17 cellular contexts compared by ENCODE assay signal in genomic region chr7:107911981-107912380, GRCh38. TPM values are rescaled to one million over a fixed set of nuclear protein-coding genes. Genes with fewer than 3 reads are reported as not detected.
DNase-seq lines count a peak whose midpoint lies in the region; ATAC-seq, FAIRE-seq and TF ChIP-seq lines count a peak whose summit lies in the region.
"Had no signal": no experiment of that assay in that cellular context is flagged by ENCODE, and none has a peak within 500 bp of the region (broad histone marks: within the 10 kb centered on the region; RNA-seq: fewer than 3 reads in every experiment).

No MANE protein-coding gene starts in this region.

- H3K4me2 ChIP-seq in HepG2 (ENCODE audit: low read depth, low read length), result no peak overlapping the region
- H3K4me2 ChIP-seq: A549 had no signal

- TF ChIP-seq CTCF in HepG2 (CRISPR knock-in tag; IDR thresholded peaks at IDR 0.05), result no peak
- TF ChIP-seq CTCF in right lobe of liver (IDR thresholded peaks at IDR 0.05), result no peak
- TF ChIP-seq CTCF in endothelial cell (IDR thresholded peaks at IDR 0.05; ENCODE audit: unreplicated experiment), result no peak

- no peak overlapping the region for H3K27ac ChIP-seq in HepG2 (ENCODE audit: extremely low read length, insufficient read depth, low read length)
- no peak overlapping the region for H3K27ac ChIP-seq in right lobe of liver
- H3K27ac ChIP-seq: 22Rv1, A549, C4-2B had no signal

- H3K9ac ChIP-seq in HepG2 (ENCODE audit: insufficient read depth, low read depth, low read length), result no peak overlapping the region

- H3K27ac Mint-ChIP-seq in endothelial cell (ENCODE audit: unreplicated experiment), result no peak overlapping the region
- H3K27ac Mint-ChIP-seq: H9 had no signal

- TF ChIP-seq RAD21 in HepG2 (CRISPR knock-in tag; IDR thresholded peaks at IDR 0.05), result no peak

- H3K9me3 Mint-ChIP-seq in endothelial cell (ENCODE audit: unreplicated experiment), result no peaks in the 10 kb centered on the region
- H3K9me3 Mint-ChIP-seq: H9 had no signal

- DNase-seq in NCI-H2171 treated with DMSO at 0.1 percent for 48 hours (lab: John Stamatoyannopoulos, UW), result peak; percentile 26
- DNase-seq in NCI-H2171 (lab: John Stamatoyannopoulos, UW), result no peak
- DNase-seq in HepG2 (ENCODE audit: low spot score), result no peak
- no peak for DNase-seq in right lobe of liver
- DNase-seq in endothelial cell (ENCODE audit: low spot score), result no peak
- no peak for DNase-seq in stimulated activated CD4-positive, alpha-beta T cell treated with anti-CD3 and anti-CD28 coated beads, Interleukin-4, amount 100 ng/mL, for 24 hours
- DNase-seq: AML-193; CD4-positive, alpha-beta memory T cell; DMS153; DMS79; GDM1; H9 had no signal

- H3K27me3 ChIP-seq in HepG2 (ENCODE audit: control insufficient read depth in 1 of 2, insufficient read depth in 2 of 2, low read length in 2 of 2), result no peaks in the 10 kb centered on the region
- no peaks in the 10 kb centered on the region for H3K27me3 ChIP-seq in right lobe of liver

- H3K4me3 ChIP-seq in HepG2 (replicated peaks in 1 of 3; ENCODE audit: insufficient read depth in 1 of 3, low read depth in 2 of 3, low read length in 3 of 3) (no peak overlapping the region), right lobe of liver (no peak overlapping the region)
- H3K4me3 ChIP-seq: A549 had no signal

- 50% methylated on average over 2 of the region's 2 CpGs for WGBS in HepG2 (ENCODE audit: low lambda C conversion rate)
- 100% methylated on average over 2 of the region's 2 CpGs for whole genome bisulfite sequencing in right lobe of liver (ENCODE audit: insufficient coverage, low coverage, low lambda C conversion rate, missing lambda C conversion rate)

- peaks cover 5 to 72% of the 10 kb centered on the region in 2 experiments for H3K36me3 ChIP-seq in HepG2 (replicated peaks in 1 of 2; ENCODE audit: control insufficient read depth in 1 of 2, insufficient read depth in 2 of 2, low read length in 2 of 2)
- H3K36me3 ChIP-seq in right lobe of liver, result peaks cover 5 to 29% (median 16%) of the 10 kb centered on the region in 4 donors

- H3K4me3 Mint-ChIP-seq in endothelial cell (ENCODE audit: unreplicated experiment), result peak overlapping the region; percentile 54
- H3K4me3 Mint-ChIP-seq: H9 had no signal

- H3K79me2 ChIP-seq in HepG2 (ENCODE audit: insufficient read depth, low read length), result peaks cover 2% of the 10 kb centered on the region

- TF ChIP-seq EP300 in HepG2 (IDR thresholded peaks at IDR 0.05; ENCODE audit: low read depth in 2 of 2, low read length in 2 of 2) (no peak), HepG2 (CRISPR knock-in tag; IDR thresholded peaks at IDR 0.05; ENCODE audit: borderline replicate concordance) (no peak)

- FAIRE-seq in HepG2 (lab: Jason Lieb, UNC), result no peak
- FAIRE-seq: H1 had no signal

- TF ChIP-seq POLR2A in HepG2 (IDR thresholded peaks at IDR 0.05; ENCODE audit: insufficient read depth in 1 of 2, low read depth in 2 of 2, low read length in 2 of 2) (no peak), right lobe of liver (IDR thresholded peaks at IDR 0.05) (no peak)

- no peaks in the 10 kb centered on the region for H3K4me1 ChIP-seq in HepG2 (ENCODE audit: insufficient read depth, low read length)
- H3K4me1 ChIP-seq in right lobe of liver, result peaks cover 0 to 11% (median 4%) of the 10 kb centered on the region in 4 donors

- no peaks in the 10 kb centered on the region for H4K20me1 ChIP-seq in HepG2 (ENCODE audit: insufficient read depth, low read length)

- H3K4me1 Mint-ChIP-seq in endothelial cell (ENCODE audit: unreplicated experiment), result peaks cover 12% of the 10 kb centered on the region
- H3K4me1 Mint-ChIP-seq: H9 had no signal

- CTCF ChIA-PET in HepG2 (lab: Yijun Ruan, JAX; ENCODE audit: low intra/inter-chr PET ratio, low total read pairs), result no interaction called here

- no peak overlapping the region for H2AFZ ChIP-seq in HepG2 (ENCODE audit: low read length)

- no peaks in the 10 kb centered on the region for H3K27me3 Mint-ChIP-seq in endothelial cell (ENCODE audit: unreplicated experiment)
- H3K27me3 Mint-ChIP-seq: CD4-positive, alpha-beta memory T cell had no signal

- in situ Hi-C loops in HepG2 (cut with HindIII; ENCODE audit: extremely low pct_ligation_motif_present, low pct_unique_long_range_greater_than_20kb), result no loop called here

- intact Hi-C loops in HepG2 (cut with micrococcal nuclease; ENCODE audit: unreplicated experiment) (no loop called here), right lobe of liver (cut with DNase I) (no loop called here)

- POLR2A ChIA-PET in HepG2 (lab: Yijun Ruan, JAX), result no interaction called here

- H3K9me3 ChIP-seq in HepG2 (ENCODE audit: low read length) (no peaks in the 10 kb centered on the region), right lobe of liver (no peaks in the 10 kb centered on the region)
- H3K9me3 ChIP-seq: A549 had no signal

- no TSS peak for BruUV-seq in HepG2 (replicated peaks; lab: Mats Ljungman, UMichigan)

- no peak for ATAC-seq in HepG2
- no peak for ATAC-seq in right lobe of liver
- ATAC-seq in GM18517 (IDR thresholded peaks at IDR 0.05; ENCODE audit: unreplicated experiment), result no peak
- ATAC-seq: A549 had no signal

- H3K36me3 Mint-ChIP-seq in endothelial cell (ENCODE audit: low read depth, unreplicated experiment), result peaks cover 40% of the 10 kb centered on the region

TF ChIP-seq in HepG2, 621 proteins besides CTCF, POLR2A, EP300 and RAD21:
- TF ChIP-seq MNT (IDR thresholded peaks at IDR 0.05) (peak; percentile 10; the same call in 1 of the 2 replicates), NR3C1 (CRISPR knock-in tag; IDR thresholded peaks at IDR 0.05) (no peak), ZNF768 (CRISPR knock-in tag; IDR thresholded peaks at IDR 0.05) (no peak)
TF ChIP-seq in HepG2: peak in this region for 1.

RNA-seq across cellular contexts. Expression of gene DLD, which starts 21.0 kb away (rescaled TPM):
- total RNA-seq in HepG2 (2016; rRNA removed; fragmentation: Illumina TruSeq; extraction: Trizol) (95.2 and 128 TPM in 2 replicates), right lobe of liver (10 to 100 TPM; 51.5 to 69.4 (median 61.0) TPM), endothelial cell (ENCODE audit: unreplicated experiment) (89.9 TPM)
- total RNA-seq in HepG2 (2016; cell fraction: cytosol; rRNA removed; fragmentation: Illumina TruSeq; extraction: Trizol; ENCODE audit: low read depth), result 4.0 and 6.8 TPM in 2 replicates
- total RNA-seq in HepG2 (2016; cell fraction: insoluble cytoplasmic fraction; rRNA removed; fragmentation: Illumina TruSeq; extraction: Trizol), result 89.3 and 126 TPM in 2 replicates
- total RNA-seq in HepG2 (2016; cell fraction: membrane; rRNA removed; fragmentation: Illumina TruSeq; extraction: Trizol), result 14.2 and 16.2 TPM in 2 replicates
- 61.9 and 75.0 TPM in 2 replicates for total RNA-seq in HepG2 (2016; cell fraction: nucleus; rRNA removed; fragmentation: Illumina TruSeq; extraction: Trizol)
- 49.1 and 56.8 TPM in 2 replicates for polyA plus RNA-seq in HepG2 (2011; rRNA removed)
- polyA plus RNA-seq in HepG2 (2011; cell fraction: cytosol; rRNA removed), result 55.9 and 73.4 TPM in 2 replicates
- 25.3 and 27.2 TPM in 2 replicates for polyA plus RNA-seq in HepG2 (2011; cell fraction: nucleus; rRNA removed)
- 72.7 and 78.6 TPM in 2 replicates for polyA plus RNA-seq in HepG2 (2012)
- polyA plus RNA-seq in HepG2 (2016; cell fraction: cytosol; fragmentation: Illumina TruSeq; extraction: Trizol; ENCODE audit: low read depth), result 5.4 and 5.8 TPM in 2 replicates
- polyA plus RNA-seq in HepG2 (2016; cell fraction: insoluble cytoplasmic fraction; fragmentation: Illumina TruSeq; extraction: Trizol; ENCODE audit: low read depth), result 120 and 143 TPM in 2 replicates
- polyA plus RNA-seq in HepG2 (2016; cell fraction: membrane; fragmentation: Illumina TruSeq; extraction: Trizol; ENCODE audit: low read depth), result 9.0 and 13.3 TPM in 2 replicates
- 59.8 and 70.0 TPM in 2 replicates for polyA plus RNA-seq in HepG2 (2016; cell fraction: nucleus; fragmentation: Illumina TruSeq; extraction: Trizol; ENCODE audit: insufficient read depth, low read depth)
- 41.9 and 55.9 TPM in 2 replicates for polyA minus RNA-seq in HepG2 (2011; rRNA and poly(A)+ RNA removed; ENCODE audit: low replicate concordance)
- 27.3 and 39.1 TPM in 2 replicates for polyA minus RNA-seq in HepG2 (2011; cell fraction: cytosol; rRNA and poly(A)+ RNA removed)
- 49.2 and 53.0 TPM in 2 replicates for polyA minus RNA-seq in HepG2 (2011; cell fraction: nucleus; rRNA and poly(A)+ RNA removed)
